Comparison of ENCODE assay signal across 1 cellular context in the genomic region with DNA sequence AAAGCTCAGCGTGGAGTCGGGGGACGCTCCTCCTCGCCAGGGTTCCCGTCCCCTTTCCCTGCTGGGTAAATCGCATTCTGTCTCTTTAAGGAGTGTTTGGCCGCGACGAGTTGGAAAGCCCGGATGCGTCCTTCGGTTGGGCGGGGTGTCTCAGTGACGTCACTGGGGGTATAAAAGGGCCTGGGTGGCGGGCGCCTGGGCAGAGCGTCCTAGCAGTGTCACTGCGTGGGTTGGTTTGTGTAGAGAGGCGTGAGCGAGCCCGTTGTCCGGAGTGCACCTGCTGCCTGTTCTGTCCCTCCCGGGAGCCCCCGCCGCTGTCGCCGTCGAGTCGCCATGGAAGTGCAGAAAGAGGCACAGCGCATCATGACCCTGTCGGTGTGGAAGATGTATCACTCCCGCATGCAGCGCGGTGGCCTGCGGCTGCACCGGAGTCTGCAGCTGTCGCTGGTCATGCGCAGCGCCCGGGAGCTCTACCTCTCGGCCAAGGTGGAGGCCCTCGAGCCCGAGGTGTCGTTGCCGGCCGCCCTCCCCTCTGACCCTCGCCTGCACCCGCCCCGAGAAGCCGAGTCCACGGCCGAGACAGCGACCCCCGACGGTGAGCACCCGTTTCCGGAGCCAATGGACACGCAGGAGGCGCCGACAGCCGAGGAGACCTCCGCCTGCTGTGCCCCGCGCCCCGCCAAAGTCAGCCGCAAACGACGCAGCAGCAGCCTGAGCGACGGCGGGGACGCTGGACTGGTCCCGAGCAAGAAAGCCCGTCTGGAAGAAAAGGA.
TF ChIP-seq lines count a peak whose summit lies in the region.

No MANE protein-coding gene starts in this region.

TF ChIP-seq in K562, 482 proteins besides CTCF, POLR2A, EP300 and RAD21 (continued from another document and continues in another):
- TF ChIP-seq, protein P1, sequence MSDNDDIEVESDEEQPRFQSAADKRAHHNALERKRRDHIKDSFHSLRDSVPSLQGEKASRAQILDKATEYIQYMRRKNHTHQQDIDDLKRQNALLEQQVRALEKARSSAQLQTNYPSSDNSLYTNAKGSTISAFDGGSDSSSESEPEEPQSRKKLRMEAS (CRISPR knock-in tag; IDR thresholded peaks at IDR 0.05), result peak; percentile 62; the same call in 1 of the 2 replicates
- TF ChIP-seq E2F8 (IDR thresholded peaks at IDR 0.05; ENCODE audit: low read depth, partially characterized antibody) (peak; percentile 75), ZFP36 (IDR thresholded peaks at IDR 0.05; ENCODE audit: low read depth, low read length, partially characterized antibody) (no peak), EHMT2 (IDR thresholded peaks at IDR 0.05) (no peak), EP400 (IDR thresholded peaks at IDR 0.05) (peak; percentile 27; the same call in 1 of the 2 replicates), SMAD4 (CRISPR knock-in tag; conservative IDR thresholded peaks at IDR 0.05) (peak; percentile 84), ZNF668 (CRISPR knock-in tag; IDR thresholded peaks at IDR 0.05) (no peak), EZH2 (IDR thresholded peaks at IDR 0.05; ENCODE audit: borderline replicate concordance, low read depth, low read length) (no peak), GABPB1 (CRISPR knock-in tag; IDR thresholded peaks at IDR 0.05) (peak; percentile 79), ETV5 (CRISPR knock-in tag; IDR thresholded peaks at IDR 0.05; ENCODE audit: low read depth) (peak; percentile 83; the same call in 1 of the 2 replicates), MAFG (tag; conservative IDR thresholded peaks at IDR 0.05) (no peak), DEAF1 (CRISPR knock-in tag; IDR thresholded peaks at IDR 0.05) (0 out of 2 replicates have a peak, but pooled peaks have one; percentile 16), RFX5 (IDR thresholded peaks at IDR 0.05; ENCODE audit: low read depth, low read length) (peak; percentile 75; the same call in 1 of the 2 replicates), HNRNPH1 (optimal IDR thresholded peaks at IDR 0.05; ENCODE audit: low read depth, low read length) (no peak), SIRT6 (IDR thresholded peaks at IDR 0.05; ENCODE audit: low read depth, low read length) (no peak), PHB (CRISPR knock-in tag; IDR thresholded peaks at IDR 0.05) (no peak), RNF2 (IDR thresholded peaks at IDR 0.05) (peak; percentile 96), RBM34 (IDR thresholded peaks at IDR 0.05; ENCODE audit: borderline replicate concordance, insufficient read depth, low read length) (no peak), KAT2B (IDR thresholded peaks at IDR 0.05; ENCODE audit: low read depth, low read length) (no peak), RBM39 (optimal IDR thresholded peaks at IDR 0.05; ENCODE audit: low read depth, low read length) (peak; percentile 98), ZFPM2 (CRISPR knock-in tag; IDR thresholded peaks at IDR 0.05) (no peak), ZNF518B (CRISPR knock-in tag; IDR thresholded peaks at IDR 0.05) (no peak), L3MBTL2 (IDR thresholded peaks at IDR 0.05) (0 out of 2 replicates have a peak, but pooled peaks have one; percentile 9), KHSRP (IDR thresholded peaks at IDR 0.05) (peak; percentile 87), NFXL1 (CRISPR knock-in tag; IDR thresholded peaks at IDR 0.05) (no peak), KAT8 (IDR thresholded peaks at IDR 0.05; ENCODE audit: low read depth) (no peak), ZNF384 (IDR thresholded peaks at IDR 0.05; ENCODE audit: low read depth, low read length) (peak; percentile 30; the same call in 1 of the 2 replicates), U2AF1 (optimal IDR thresholded peaks at IDR 0.05; ENCODE audit: low read depth, low read length) (peak; percentile 92), ZNF140 (CRISPR knock-in tag; IDR thresholded peaks at IDR 0.05) (no peak)
- TF ChIP-seq, protein P2, sequence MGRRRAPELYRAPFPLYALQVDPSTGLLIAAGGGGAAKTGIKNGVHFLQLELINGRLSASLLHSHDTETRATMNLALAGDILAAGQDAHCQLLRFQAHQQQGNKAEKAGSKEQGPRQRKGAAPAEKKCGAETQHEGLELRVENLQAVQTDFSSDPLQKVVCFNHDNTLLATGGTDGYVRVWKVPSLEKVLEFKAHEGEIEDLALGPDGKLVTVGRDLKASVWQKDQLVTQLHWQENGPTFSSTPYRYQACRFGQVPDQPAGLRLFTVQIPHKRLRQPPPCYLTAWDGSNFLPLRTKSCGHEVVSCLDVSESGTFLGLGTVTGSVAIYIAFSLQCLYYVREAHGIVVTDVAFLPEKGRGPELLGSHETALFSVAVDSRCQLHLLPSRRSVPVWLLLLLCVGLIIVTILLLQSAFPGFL (CRISPR knock-in tag; IDR thresholded peaks at IDR 0.05), result no peak
- TF ChIP-seq, protein P3, sequence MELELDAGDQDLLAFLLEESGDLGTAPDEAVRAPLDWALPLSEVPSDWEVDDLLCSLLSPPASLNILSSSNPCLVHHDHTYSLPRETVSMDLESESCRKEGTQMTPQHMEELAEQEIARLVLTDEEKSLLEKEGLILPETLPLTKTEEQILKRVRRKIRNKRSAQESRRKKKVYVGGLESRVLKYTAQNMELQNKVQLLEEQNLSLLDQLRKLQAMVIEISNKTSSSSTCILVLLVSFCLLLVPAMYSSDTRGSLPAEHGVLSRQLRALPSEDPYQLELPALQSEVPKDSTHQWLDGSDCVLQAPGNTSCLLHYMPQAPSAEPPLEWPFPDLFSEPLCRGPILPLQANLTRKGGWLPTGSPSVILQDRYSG (tag; conservative IDR thresholded peaks at IDR 0.05; ENCODE audit: low read depth), result no peak
- TF ChIP-seq, protein P4, sequence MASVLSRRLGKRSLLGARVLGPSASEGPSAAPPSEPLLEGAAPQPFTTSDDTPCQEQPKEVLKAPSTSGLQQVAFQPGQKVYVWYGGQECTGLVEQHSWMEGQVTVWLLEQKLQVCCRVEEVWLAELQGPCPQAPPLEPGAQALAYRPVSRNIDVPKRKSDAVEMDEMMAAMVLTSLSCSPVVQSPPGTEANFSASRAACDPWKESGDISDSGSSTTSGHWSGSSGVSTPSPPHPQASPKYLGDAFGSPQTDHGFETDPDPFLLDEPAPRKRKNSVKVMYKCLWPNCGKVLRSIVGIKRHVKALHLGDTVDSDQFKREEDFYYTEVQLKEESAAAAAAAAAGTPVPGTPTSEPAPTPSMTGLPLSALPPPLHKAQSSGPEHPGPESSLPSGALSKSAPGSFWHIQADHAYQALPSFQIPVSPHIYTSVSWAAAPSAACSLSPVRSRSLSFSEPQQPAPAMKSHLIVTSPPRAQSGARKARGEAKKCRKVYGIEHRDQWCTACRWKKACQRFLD (CRISPR knock-in tag; IDR thresholded peaks at IDR 0.05), result no peak
- TF ChIP-seq, protein P5, sequence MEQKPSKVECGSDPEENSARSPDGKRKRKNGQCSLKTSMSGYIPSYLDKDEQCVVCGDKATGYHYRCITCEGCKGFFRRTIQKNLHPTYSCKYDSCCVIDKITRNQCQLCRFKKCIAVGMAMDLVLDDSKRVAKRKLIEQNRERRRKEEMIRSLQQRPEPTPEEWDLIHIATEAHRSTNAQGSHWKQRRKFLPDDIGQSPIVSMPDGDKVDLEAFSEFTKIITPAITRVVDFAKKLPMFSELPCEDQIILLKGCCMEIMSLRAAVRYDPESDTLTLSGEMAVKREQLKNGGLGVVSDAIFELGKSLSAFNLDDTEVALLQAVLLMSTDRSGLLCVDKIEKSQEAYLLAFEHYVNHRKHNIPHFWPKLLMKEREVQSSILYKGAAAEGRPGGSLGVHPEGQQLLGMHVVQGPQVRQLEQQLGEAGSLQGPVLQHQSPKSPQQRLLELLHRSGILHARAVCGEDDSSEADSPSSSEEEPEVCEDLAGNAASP (IDR thresholded peaks at IDR 0.05), result no peak
- TF ChIP-seq, protein P6, sequence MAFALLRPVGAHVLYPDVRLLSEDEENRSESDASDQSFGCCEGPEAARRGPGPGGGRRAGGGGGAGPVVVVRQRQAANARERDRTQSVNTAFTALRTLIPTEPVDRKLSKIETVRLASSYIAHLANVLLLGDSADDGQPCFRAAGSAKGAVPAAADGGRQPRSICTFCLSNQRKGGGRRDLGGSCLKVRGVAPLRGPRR (CRISPR knock-in tag; IDR thresholded peaks at IDR 0.05), result no peak
- TF ChIP-seq, protein P7, sequence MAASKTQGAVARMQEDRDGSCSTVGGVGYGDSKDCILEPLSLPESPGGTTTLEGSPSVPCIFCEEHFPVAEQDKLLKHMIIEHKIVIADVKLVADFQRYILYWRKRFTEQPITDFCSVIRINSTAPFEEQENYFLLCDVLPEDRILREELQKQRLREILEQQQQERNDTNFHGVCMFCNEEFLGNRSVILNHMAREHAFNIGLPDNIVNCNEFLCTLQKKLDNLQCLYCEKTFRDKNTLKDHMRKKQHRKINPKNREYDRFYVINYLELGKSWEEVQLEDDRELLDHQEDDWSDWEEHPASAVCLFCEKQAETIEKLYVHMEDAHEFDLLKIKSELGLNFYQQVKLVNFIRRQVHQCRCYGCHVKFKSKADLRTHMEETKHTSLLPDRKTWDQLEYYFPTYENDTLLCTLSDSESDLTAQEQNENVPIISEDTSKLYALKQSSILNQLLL (CRISPR knock-in tag; IDR thresholded peaks at IDR 0.05; ENCODE audit: borderline replicate concordance), result no peak
- TF ChIP-seq, protein P8, sequence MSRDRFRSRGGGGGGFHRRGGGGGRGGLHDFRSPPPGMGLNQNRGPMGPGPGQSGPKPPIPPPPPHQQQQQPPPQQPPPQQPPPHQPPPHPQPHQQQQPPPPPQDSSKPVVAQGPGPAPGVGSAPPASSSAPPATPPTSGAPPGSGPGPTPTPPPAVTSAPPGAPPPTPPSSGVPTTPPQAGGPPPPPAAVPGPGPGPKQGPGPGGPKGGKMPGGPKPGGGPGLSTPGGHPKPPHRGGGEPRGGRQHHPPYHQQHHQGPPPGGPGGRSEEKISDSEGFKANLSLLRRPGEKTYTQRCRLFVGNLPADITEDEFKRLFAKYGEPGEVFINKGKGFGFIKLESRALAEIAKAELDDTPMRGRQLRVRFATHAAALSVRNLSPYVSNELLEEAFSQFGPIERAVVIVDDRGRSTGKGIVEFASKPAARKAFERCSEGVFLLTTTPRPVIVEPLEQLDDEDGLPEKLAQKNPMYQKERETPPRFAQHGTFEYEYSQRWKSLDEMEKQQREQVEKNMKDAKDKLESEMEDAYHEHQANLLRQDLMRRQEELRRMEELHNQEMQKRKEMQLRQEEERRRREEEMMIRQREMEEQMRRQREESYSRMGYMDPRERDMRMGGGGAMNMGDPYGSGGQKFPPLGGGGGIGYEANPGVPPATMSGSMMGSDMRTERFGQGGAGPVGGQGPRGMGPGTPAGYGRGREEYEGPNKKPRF (IDR thresholded peaks at IDR 0.05; ENCODE audit: low read depth, low read length), result no peak
- TF ChIP-seq, protein P9, sequence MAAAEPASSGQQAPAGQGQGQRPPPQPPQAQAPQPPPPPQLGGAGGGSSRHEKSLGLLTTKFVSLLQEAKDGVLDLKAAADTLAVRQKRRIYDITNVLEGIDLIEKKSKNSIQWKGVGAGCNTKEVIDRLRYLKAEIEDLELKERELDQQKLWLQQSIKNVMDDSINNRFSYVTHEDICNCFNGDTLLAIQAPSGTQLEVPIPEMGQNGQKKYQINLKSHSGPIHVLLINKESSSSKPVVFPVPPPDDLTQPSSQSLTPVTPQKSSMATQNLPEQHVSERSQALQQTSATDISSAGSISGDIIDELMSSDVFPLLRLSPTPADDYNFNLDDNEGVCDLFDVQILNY (CRISPR knock-in tag; IDR thresholded peaks at IDR 0.05), result peak; percentile 82; the same call in 1 of the 2 replicates
